15 cellular contexts compared by ENCODE assay signal in the genomic region with DNA sequence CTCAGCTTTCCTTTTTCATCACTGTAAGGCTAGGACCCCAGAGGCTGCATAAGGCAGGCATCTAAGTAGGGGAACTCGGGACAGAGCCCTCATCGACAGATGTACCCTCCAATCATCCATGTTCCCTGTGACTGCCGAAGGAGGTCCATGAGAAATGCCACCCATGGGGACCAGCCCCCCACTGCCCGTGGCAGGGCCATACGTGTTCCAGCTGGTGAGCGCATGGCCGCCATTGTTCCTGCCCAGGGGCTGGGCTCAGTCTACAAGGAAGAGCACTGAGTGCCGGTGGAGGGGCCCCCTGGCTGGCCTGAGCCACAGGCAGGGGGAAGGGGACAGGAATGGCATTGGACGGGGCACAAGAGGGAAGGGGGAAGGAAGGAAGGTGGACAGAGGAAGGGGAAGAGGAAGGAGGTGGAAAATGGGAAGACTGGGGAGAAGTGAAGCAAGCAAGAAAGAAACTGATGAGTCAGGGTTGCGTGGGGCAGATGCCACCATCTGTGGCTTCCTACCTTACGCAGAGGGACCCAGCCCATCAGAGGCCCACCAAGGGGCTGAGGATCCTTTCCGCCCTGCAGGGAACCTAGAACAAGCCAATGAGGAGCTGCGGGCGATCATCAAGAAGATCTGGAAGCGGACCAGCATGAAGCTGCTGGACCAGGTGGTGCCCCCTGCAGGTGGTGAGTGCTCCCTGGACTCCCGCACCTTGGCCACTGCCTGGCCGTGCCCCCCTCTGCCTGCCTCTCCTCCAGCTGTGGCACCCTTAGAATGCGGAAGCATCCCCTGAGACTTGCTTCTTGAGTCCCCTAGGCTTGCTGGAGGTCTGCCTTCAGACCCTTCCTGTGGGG.
DNase-seq lines count a peak whose midpoint lies in the region; ATAC-seq and TF ChIP-seq lines count a peak whose summit lies in the region.
"Had no signal": no experiment of that assay in that cellular context is flagged by ENCODE, and none has a peak within 500 bp of the region (broad histone marks: within the 10 kb centered on the region; RNA-seq: fewer than 3 reads in every experiment).

No MANE protein-coding gene starts in this region.

- H3K4me1 ChIP-seq in IMR-90 (ENCODE audit: control insufficient read depth, insufficient read depth, low read length), result no peaks in the 10 kb centered on the region
- H3K4me1 ChIP-seq: breast epithelium, left lung, right lobe of liver had no signal

- no peak overlapping the region for H3K27ac Mint-ChIP-seq in osteocyte (ENCODE audit: unreplicated experiment)

- no peak overlapping the region for H3K23ac ChIP-seq in IMR-90 (ENCODE audit: low read depth, low read length)

- H4K5ac ChIP-seq in IMR-90 (ENCODE audit: low read depth, low read length), result no peak overlapping the region

- DNase-seq in GM06990 (ENCODE audit: extremely low read depth, insufficient read length) (no peak), IMR-90 (no peak), coronary artery (ENCODE audit: low spot score) (peak; percentile 64), osteocyte (ENCODE audit: extremely low spot score, unreplicated experiment) (peak; percentile 83), omental fat pad (ENCODE audit: low spot score) (no peak), NCI-H2107 (lab: John Stamatoyannopoulos, UW) (no peak), A172 (ENCODE audit: low spot score) (no peak)
- DNase-seq: activated naive CD4-positive, alpha-beta T cell treated with anti-CD3 and anti-CD28 coated beads, Interleukin-2, amount 50 U/mL, for 16 hours; left lung; NCI-H1436; NCI-H524 treated with DMSO at 0.1 percent for 48 hours; SHP77 had no signal

- POLR2A ChIA-PET in IMR-90 (lab: Charles Lee; ENCODE audit: unreplicated experiment), result no interaction called here

- no peak overlapping the region for H2BK120ac ChIP-seq in IMR-90 (ENCODE audit: low read depth, low read length)

- H3K36me3 ChIP-seq in GM06990 (ENCODE audit: control insufficient read depth, insufficient read depth, low read length), result no peaks in the 10 kb centered on the region
- H3K36me3 ChIP-seq in IMR-90 (ENCODE audit: control insufficient read depth, insufficient read depth, low read length), result peaks cover 29% of the 10 kb centered on the region
- H3K36me3 ChIP-seq: breast epithelium, left lung, right lobe of liver had no signal

- dilution Hi-C loops in IMR-90 (cut with HindIII; ENCODE audit: low sequenced_read_pairs, unreplicated experiment), result no loop called here

- H3K27ac ChIP-seq in IMR-90 (ENCODE audit: insufficient read depth, low read length), result no peak overlapping the region
- H3K27ac ChIP-seq in coronary artery, result no peak overlapping the region
- H3K27ac ChIP-seq: breast epithelium, left lung, right lobe of liver had no signal

- intact Hi-C loops in IMR-90 (cut with micrococcal nuclease), result no loop called here

- H2AK5ac ChIP-seq in IMR-90 (ENCODE audit: low read depth, low read length), result no peak overlapping the region

- H2BK5ac ChIP-seq in IMR-90 (ENCODE audit: low read depth, low read length, poor library complexity, severe bottlenecking), result no peak overlapping the region

- H3K14ac ChIP-seq in IMR-90 (replicated peaks; ENCODE audit: low read depth, low read length), result no peak overlapping the region

- CTCF ChIA-PET in IMR-90 (lab: Yijun Ruan, JAX), result no interaction called here

- H3K4me2 ChIP-seq in IMR-90 (ENCODE audit: low read depth, low read length), result no peak overlapping the region

- no peak overlapping the region for H3K4me3 Mint-ChIP-seq in osteocyte (ENCODE audit: unreplicated experiment)

- peak; percentile 57 for TF ChIP-seq CTCF in GM06990 (IDR thresholded peaks at IDR 0.05; ENCODE audit: insufficient read depth, low read length, poor library complexity, severe bottlenecking)
- 0 out of 2 replicates have a peak, but pooled peaks have one; percentile 4 for TF ChIP-seq CTCF in IMR-90 (conservative IDR thresholded peaks at IDR 0.05; ENCODE audit: low read depth, low read length)
- no peak for TF ChIP-seq CTCF in coronary artery (IDR thresholded peaks at IDR 0.05)
- TF ChIP-seq CTCF in osteocyte (IDR thresholded peaks at IDR 0.05), result peak; percentile 29
- TF ChIP-seq CTCF in omental fat pad (IDR thresholded peaks at IDR 0.05), result no peak

- in situ Hi-C loops in IMR-90 (cut with MboI; ENCODE audit: low sequenced_read_pairs), result no loop called here

- H3K9me3 ChIP-seq in IMR-90 (ENCODE audit: control insufficient read depth, insufficient read depth, low read length), result no peaks in the 10 kb centered on the region
- H3K9me3 ChIP-seq: breast epithelium, left lung, right lobe of liver had no signal

- no peaks in the 10 kb centered on the region for H4K20me1 ChIP-seq in IMR-90 (ENCODE audit: insufficient read depth, low read length)

- no peak for TF ChIP-seq RAD21 in IMR-90 (IDR thresholded peaks at IDR 0.05; ENCODE audit: low read length)

- no peak overlapping the region for H2BK15ac ChIP-seq in IMR-90 (ENCODE audit: low read depth, low read length)

- WGBS in IMR-90 (ENCODE audit: extremely low coverage in 2 of 2, insufficient read length in 1 of 2), 2 experiments, result 85% methylated on average over 3 of the region's 18 CpGs; no CpG with 5 or more reads in 1 of the 2 experiments

- no peak overlapping the region for H2AK9ac ChIP-seq in IMR-90 (replicated peaks; ENCODE audit: low read depth, low read length, poor library complexity)

- H2BK20ac ChIP-seq in IMR-90 (ENCODE audit: low read depth, low read length), result no peak overlapping the region

- H3K27me3 Mint-ChIP-seq in osteocyte (ENCODE audit: unreplicated experiment), result no peaks in the 10 kb centered on the region

- ATAC-seq in IMR-90 (ENCODE audit: low read depth) (no peak), omental fat pad (ENCODE audit: low FRiP score) (no peak), GM21576 (IDR thresholded peaks at IDR 0.05; ENCODE audit: unreplicated experiment) (no peak)
- ATAC-seq: left lung had no signal

- no peaks in the 10 kb centered on the region for H3K9me3 Mint-ChIP-seq in osteocyte (ENCODE audit: unreplicated experiment)

- H3K27me3 ChIP-seq in GM06990 (replicated peaks; ENCODE audit: control insufficient read depth, insufficient read depth, low read length) (no peaks in the 10 kb centered on the region), IMR-90 (ENCODE audit: control insufficient read depth, insufficient read depth, low read length) (no peaks in the 10 kb centered on the region)
- H3K27me3 ChIP-seq: breast epithelium, left lung, right lobe of liver had no signal

- TF ChIP-seq POLR2A in IMR-90 (IDR thresholded peaks at IDR 0.05; ENCODE audit: low read depth, low read length), result no peak

- H3K18ac ChIP-seq in IMR-90 (ENCODE audit: low read depth, low read length), result no peak overlapping the region

- H2AFZ ChIP-seq in IMR-90 (replicated peaks; ENCODE audit: low read length, poor library complexity), result no peak overlapping the region

- no peaks in the 10 kb centered on the region for H3K4me1 Mint-ChIP-seq in osteocyte (ENCODE audit: unreplicated experiment)

- no TSS peak for BruUV-seq in IMR-90 (replicated peaks; lab: Mats Ljungman, UMichigan)

- H3K36me3 Mint-ChIP-seq in osteocyte (ENCODE audit: unreplicated experiment), result peaks cover 45% of the 10 kb centered on the region

- no peaks in the 10 kb centered on the region for H3K9me1 ChIP-seq in IMR-90 (ENCODE audit: insufficient read depth, low read length)

- H4K91ac ChIP-seq in IMR-90 (ENCODE audit: insufficient read depth, low read depth, low read length), result no peak overlapping the region

- H3K56ac ChIP-seq in IMR-90 (ENCODE audit: extremely low read depth, insufficient read depth, low read length), result no peak overlapping the region

- H3K79me1 ChIP-seq in IMR-90 (ENCODE audit: low read depth in 1 of 2, low read length in 2 of 2), result no peaks in the 10 kb centered on the region

- no peak overlapping the region for H4K8ac ChIP-seq in IMR-90 (ENCODE audit: low read depth in 2 of 2, low read length in 2 of 2)

- H3K4me3 ChIP-seq in GM06990 (replicated peaks; ENCODE audit: low read depth, low read length) (no peak overlapping the region), IMR-90 (ENCODE audit: insufficient read depth, low read depth, low read length) (no peak overlapping the region), coronary artery (no peak overlapping the region)
- H3K4me3 ChIP-seq: breast epithelium, left lung, right lobe of liver had no signal

- H3K9ac ChIP-seq in IMR-90 (ENCODE audit: low read depth, low read length), result no peak overlapping the region

- H3K4ac ChIP-seq in IMR-90 (ENCODE audit: low read depth, low read length), result no peak overlapping the region

TF ChIP-seq in IMR-90, 13 proteins besides CTCF, POLR2A, EP300 and RAD21:
- TF ChIP-seq, protein P1, sequence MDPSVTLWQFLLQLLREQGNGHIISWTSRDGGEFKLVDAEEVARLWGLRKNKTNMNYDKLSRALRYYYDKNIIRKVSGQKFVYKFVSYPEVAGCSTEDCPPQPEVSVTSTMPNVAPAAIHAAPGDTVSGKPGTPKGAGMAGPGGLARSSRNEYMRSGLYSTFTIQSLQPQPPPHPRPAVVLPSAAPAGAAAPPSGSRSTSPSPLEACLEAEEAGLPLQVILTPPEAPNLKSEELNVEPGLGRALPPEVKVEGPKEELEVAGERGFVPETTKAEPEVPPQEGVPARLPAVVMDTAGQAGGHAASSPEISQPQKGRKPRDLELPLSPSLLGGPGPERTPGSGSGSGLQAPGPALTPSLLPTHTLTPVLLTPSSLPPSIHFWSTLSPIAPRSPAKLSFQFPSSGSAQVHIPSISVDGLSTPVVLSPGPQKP (IDR thresholded peaks at IDR 0.05; ENCODE audit: borderline replicate concordance, low read depth, low read length), result no peak
- 0 out of 2 replicates have a peak, but pooled peaks have one; percentile 5 for TF ChIP-seq MAFK (IDR thresholded peaks at IDR 0.05; ENCODE audit: low read depth, low read length)

Comparison
In these comparisons a context has a peak if more than half of its experiments do, and no peak if none do; other contexts are left out.
1. DNase-seq: peak in coronary artery (single experiment) and osteocyte (single experiment); none in GM06990 (single experiment), IMR-90 (single experiment), omental fat pad (single experiment), NCI-H2107 (single experiment) and A172 (single experiment).
2. CTCF ChIP-seq: peak in GM06990 (single experiment), IMR-90 (single experiment) and osteocyte (single experiment); none in coronary artery (single experiment) and omental fat pad (0 of 3).